ENCODE assay signal across 1 cellular context in genomic region chr9:119667163-119667562, GRCh38.
TF ChIP-seq lines count a peak whose summit lies in the region.

No MANE protein-coding gene starts in this region.

TF ChIP-seq in GM23338, 12 proteins besides CTCF, POLR2A, EP300 and RAD21 (continued from another document):
- TF ChIP-seq ZNF462 (CRISPR knock-in tag; IDR thresholded peaks at IDR 0.05) (no peak), ZNF331 (CRISPR knock-in tag; IDR thresholded peaks at IDR 0.05; ENCODE audit: low read depth) (no peak), REST (IDR thresholded peaks at IDR 0.05; ENCODE audit: unreplicated experiment) (no peak), NANOG (IDR thresholded peaks at IDR 0.05; ENCODE audit: borderline replicate concordance) (no peak), ETS1 (IDR thresholded peaks at IDR 0.05) (no peak), STAT1 (IDR thresholded peaks at IDR 0.05; ENCODE audit: unreplicated experiment) (no peak), EZH2phosphoT487 (IDR thresholded peaks at IDR 0.05; ENCODE audit: unreplicated experiment) (no peak), JUNB (IDR thresholded peaks at IDR 0.05; ENCODE audit: unreplicated experiment) (no peak), ZNF114 (CRISPR knock-in tag; IDR thresholded peaks at IDR 0.05) (no peak)
